In the genomic region with DNA sequence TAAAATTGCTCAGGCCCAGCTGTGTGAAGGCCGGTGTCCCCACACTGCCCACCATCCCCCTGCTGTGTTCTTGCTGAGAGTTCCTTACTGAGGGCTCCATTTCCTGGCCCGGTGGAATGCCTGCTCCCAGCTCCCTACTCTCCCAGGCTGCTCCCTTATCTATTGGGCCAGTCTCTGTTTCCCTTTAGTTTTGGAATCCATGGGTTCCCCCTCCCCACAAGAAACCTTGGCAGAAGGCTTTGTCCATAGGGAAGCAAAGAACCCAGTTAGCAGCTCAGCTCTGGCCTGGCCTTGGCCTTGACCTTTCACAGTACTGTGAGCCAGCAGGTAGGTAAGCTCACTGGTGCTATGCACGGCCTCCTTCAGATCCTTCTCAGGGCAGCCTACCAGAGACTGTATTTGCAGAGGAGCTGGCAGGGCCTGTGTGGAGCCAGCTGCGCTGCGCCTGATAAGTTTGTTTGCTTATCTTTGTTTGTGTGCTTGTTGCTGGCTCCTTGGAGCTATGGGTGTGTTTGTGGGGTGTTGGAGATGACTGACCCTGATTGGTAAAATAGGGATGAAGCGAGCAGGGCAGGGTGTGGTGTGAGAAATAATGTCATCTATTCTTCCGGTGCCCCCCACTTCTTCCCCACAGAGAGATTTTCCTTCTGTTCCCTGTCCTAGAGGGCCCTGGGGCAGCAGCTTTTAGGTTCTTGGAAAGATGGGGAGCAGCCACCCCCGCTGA, we compare ENCODE assay signal across 8 cellular contexts.
DNase-seq lines count a peak whose midpoint lies in the region; ATAC-seq and TF ChIP-seq lines count a peak whose summit lies in the region.

No MANE protein-coding gene starts in this region.

- ATAC-seq in GM18873 (IDR thresholded peaks at IDR 0.05; ENCODE audit: low FRiP score, unreplicated experiment) (no peak), HG02884 (IDR thresholded peaks at IDR 0.05; ENCODE audit: unreplicated experiment) (no peak), GM19023 (IDR thresholded peaks at IDR 0.05; ENCODE audit: unreplicated experiment) (no peak)

- TF ChIP-seq CTCF in coronary artery (IDR thresholded peaks at IDR 0.05), result no peak

- peaks cover 80% of the 10 kb centered on the region for H3K4me1 ChIP-seq in mucosa of stomach (ENCODE audit: control insufficient read depth, insufficient read depth, low read length)

- no peaks in the 10 kb centered on the region for H3K27me3 ChIP-seq in mucosa of stomach (ENCODE audit: control insufficient read depth, insufficient read depth, low read length)

- H3K36me3 ChIP-seq in mucosa of stomach (ENCODE audit: control insufficient read depth, insufficient read depth, low read length), result no peaks in the 10 kb centered on the region

- no peaks in the 10 kb centered on the region for H3K9me3 ChIP-seq in mucosa of stomach (ENCODE audit: control insufficient read depth, low read length)

- H3K9ac ChIP-seq in mucosa of stomach (ENCODE audit: low read length), result peak overlapping the region; percentile 45

- peak overlapping the region; percentile 66 to 87 for H3K27ac ChIP-seq in coronary artery

- H3K4me3 ChIP-seq in coronary artery, result peak overlapping the region; percentile 56
- no peak overlapping the region for H3K4me3 ChIP-seq in mucosa of stomach (ENCODE audit: low read length)

- DNase-seq in COR-L47 (lab: John Stamatoyannopoulos, UW), result peak; percentile 79
- DNase-seq in NCI-H345 treated with DMSO at 0.1 percent for 48 hours (lab: John Stamatoyannopoulos, UW; ENCODE audit: unreplicated experiment), result peak; percentile 43
- DNase-seq in coronary artery (ENCODE audit: low spot score), result no peak
- DNase-seq in activated CD8-positive, alpha-beta memory T cell treated with anti-CD3 and anti-CD28 coated beads, Interleukin-2, amount 50 U/mL, for 4 hours, result no peak

Comparison
In these comparisons a context has a peak if more than half of its experiments do, and no peak if none do; other contexts are left out.
1. DNase-seq: peak in COR-L47 (single experiment) and NCI-H345 treated with DMSO at 0.1 percent for 48 hours (single experiment); none in coronary artery (single experiment) and activated CD8-positive, alpha-beta memory T cell treated with anti-CD3 and anti-CD28 coated beads, Interleukin-2, amount 50 U/mL, for 4 hours (single experiment).